ENCODE assay signal across 8 cellular contexts in genomic region chr1:205430631-205431305, GRCh38.
DNase-seq lines count a peak whose midpoint lies in the region; ATAC-seq and TF ChIP-seq lines count a peak whose summit lies in the region.

No MANE protein-coding gene starts in this region.

- H3K9me3 ChIP-seq in mucosa of rectum (ENCODE audit: control insufficient read depth in 2 of 2, low read length in 2 of 2) = no peaks in the 10 kb centered on the region

- H3K27me3 ChIP-seq in mucosa of rectum (ENCODE audit: control insufficient read depth in 2 of 2, insufficient read depth in 2 of 2, low read length in 2 of 2) = peaks cover 2 to 6% of the 10 kb centered on the region in 2 donors

- DNase-seq in ELR (ENCODE audit: low read depth) = peak; percentile 26
- DNase-seq in NCI-H187 (lab: John Stamatoyannopoulos, UW) = peak; percentile 53 to 62
- peak; percentile 51 for DNase-seq in activated T-cell treated with anti-CD3 and anti-CD28 coated beads for 48 hours (ENCODE audit: low read depth)
- peak; percentile 39 to 56 for DNase-seq in erythroblast (lab: John Stamatoyannopoulos, UW)
- peak; percentile 53 to 78 for DNase-seq in stimulated activated effector memory CD8-positive, alpha-beta T cell treated with anti-CD3 and anti-CD28 coated beads, Interleukin-12 subunit alpha, Interleukin-12 subunit beta, amount 100 ng/mL, for 72 hours (ENCODE audit: low spot score in 2 of 2)

- H3K9ac ChIP-seq in mucosa of rectum (ENCODE audit: low read depth in 1 of 2, low read length in 2 of 2) = peak overlapping the region in 1 of 2 donors; percentile 45

- H3K9me3 Mint-ChIP-seq in stimulated activated effector memory CD8-positive, alpha-beta T cell treated with anti-CD3 and anti-CD28 coated beads, Interleukin-12 subunit alpha, Interleukin-12 subunit beta, amount 100 ng/mL, for 72 hours = no peaks in the 10 kb centered on the region

- peak overlapping the region; percentile 77 for H3K27ac Mint-ChIP-seq in stimulated activated effector memory CD8-positive, alpha-beta T cell treated with anti-CD3 and anti-CD28 coated beads, Interleukin-12 subunit alpha, Interleukin-12 subunit beta, amount 100 ng/mL, for 72 hours

- no peak overlapping the region for H3K27ac ChIP-seq in mucosa of rectum (ENCODE audit: low read depth in 2 of 2, low read length in 2 of 2)

- no peak for TF ChIP-seq POLR2A in erythroblast (IDR thresholded peaks at IDR 0.05; ENCODE audit: low read length)

- peak overlapping the region; percentile 71 for H3K4me3 Mint-ChIP-seq in stimulated activated effector memory CD8-positive, alpha-beta T cell treated with anti-CD3 and anti-CD28 coated beads, Interleukin-12 subunit alpha, Interleukin-12 subunit beta, amount 100 ng/mL, for 72 hours

- H3K36me3 ChIP-seq in mucosa of rectum (ENCODE audit: control insufficient read depth in 2 of 2, insufficient read depth in 2 of 2, low read length in 2 of 2) = no peaks in the 10 kb centered on the region

- H3K4me1 ChIP-seq in mucosa of rectum (ENCODE audit: control insufficient read depth in 2 of 2, insufficient read depth in 2 of 2, low read length in 2 of 2) = peaks cover 10% of the 10 kb centered on the region in 2 donors

- H3K36me3 Mint-ChIP-seq in stimulated activated effector memory CD8-positive, alpha-beta T cell treated with anti-CD3 and anti-CD28 coated beads, Interleukin-12 subunit alpha, Interleukin-12 subunit beta, amount 100 ng/mL, for 72 hours = no peaks in the 10 kb centered on the region

- peak overlapping the region; percentile 65 to 74 for H3K4me3 ChIP-seq in mucosa of rectum (ENCODE audit: low read length in 2 of 2)

- H3K4me1 Mint-ChIP-seq in stimulated activated effector memory CD8-positive, alpha-beta T cell treated with anti-CD3 and anti-CD28 coated beads, Interleukin-12 subunit alpha, Interleukin-12 subunit beta, amount 100 ng/mL, for 72 hours = peaks cover 13% of the 10 kb centered on the region

- ATAC-seq in stimulated activated effector memory CD8-positive, alpha-beta T cell treated with anti-CD3 and anti-CD28 coated beads, Interleukin-12 subunit alpha, Interleukin-12 subunit beta, amount 100 ng/mL, for 72 hours = peak; percentile 72
- ATAC-seq in HG03457 (IDR thresholded peaks at IDR 0.05; ENCODE audit: unreplicated experiment) = no peak
- no peak for ATAC-seq in GM18517 (IDR thresholded peaks at IDR 0.05; ENCODE audit: unreplicated experiment)
